29 cellular contexts compared by ENCODE assay signal in the genomic region with DNA sequence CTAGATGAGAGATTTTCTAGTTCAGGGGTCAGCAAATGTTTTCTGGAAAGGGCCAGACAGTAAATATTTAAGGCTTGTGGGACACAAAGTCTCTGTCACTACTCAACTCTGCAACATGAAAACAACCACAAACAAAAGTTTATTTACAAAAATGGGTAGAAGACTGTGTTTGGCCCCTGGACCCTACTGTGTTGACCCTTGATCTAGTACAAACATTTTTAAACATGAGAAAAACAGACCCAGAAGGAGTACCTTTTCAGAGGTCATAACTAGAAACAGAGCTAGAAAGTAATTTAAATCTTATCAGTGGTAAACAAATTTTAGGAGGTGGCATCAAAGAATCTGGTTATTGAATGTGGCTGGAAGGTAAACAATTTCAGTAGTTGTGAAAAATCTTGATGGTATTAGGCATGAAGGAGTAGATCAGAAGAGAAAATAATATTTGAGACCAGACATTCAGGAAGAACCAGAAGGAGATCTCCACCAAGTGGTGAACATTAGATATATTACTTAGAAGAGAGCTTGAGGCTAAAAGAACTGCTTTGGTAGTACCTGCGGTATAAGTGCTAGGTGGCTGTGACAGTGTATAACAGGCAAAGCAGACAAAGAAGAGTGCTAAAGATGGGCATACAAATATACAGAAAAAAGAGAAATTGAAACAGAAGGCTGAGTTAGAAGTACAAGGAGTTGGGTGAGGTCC.
DNase-seq lines count a peak whose midpoint lies in the region; ATAC-seq and TF ChIP-seq lines count a peak whose summit lies in the region.
"Had no signal": no experiment of that assay in that cellular context is flagged by ENCODE, and none has a peak within 500 bp of the region (broad histone marks: within the 10 kb centered on the region; RNA-seq: fewer than 3 reads in every experiment).

No MANE protein-coding gene starts in this region.

- H3K79me2 ChIP-seq in PC-3 (ENCODE audit: low read length) = no peaks in the 10 kb centered on the region

- no peak overlapping the region for H3K4me3 ChIP-seq in left ventricle myocardium inferior
- no peak overlapping the region for H3K4me3 ChIP-seq in heart left ventricle
- H3K4me3 ChIP-seq in PC-3 (ENCODE audit: low read length) = no peak overlapping the region
- H3K4me3 ChIP-seq in stomach = no peak overlapping the region
- H3K4me3 ChIP-seq: BLaER1, esophagus muscularis mucosa, GM23248, thoracic aorta had no signal

- H3K4me1 ChIP-seq in left ventricle myocardium inferior (peaks cover 4% of the 10 kb centered on the region), heart left ventricle (no peaks in the 10 kb centered on the region), PC-3 (ENCODE audit: insufficient read depth, low read length) (no peaks in the 10 kb centered on the region), stomach (no peaks in the 10 kb centered on the region)
- H3K4me1 ChIP-seq: BLaER1, Caco-2, esophagus muscularis mucosa had no signal

- TF ChIP-seq POLR2A in heart left ventricle (IDR thresholded peaks at IDR 0.05) (no peak), stomach (IDR thresholded peaks at IDR 0.05) (no peak)

- no peak overlapping the region for H3K4me2 ChIP-seq in PC-3 (ENCODE audit: low read length)
- H3K4me2 ChIP-seq: BLaER1 had no signal

- BruUV-seq in PC-3 (replicated peaks; lab: Mats Ljungman, UMichigan) = no TSS peak

- POLR2A ChIA-PET in PC-3 (lab: Charles Lee; ENCODE audit: unreplicated experiment) = no interaction called here

- H3F3A ChIP-seq in PC-3 (ENCODE audit: low read length, unreplicated experiment) = no peaks in the 10 kb centered on the region

- H3K27ac ChIP-seq in left ventricle myocardium inferior (replicated peaks) = no peak overlapping the region
- no peak overlapping the region for H3K27ac ChIP-seq in heart left ventricle
- no peak overlapping the region for H3K27ac ChIP-seq in PC-3 (ENCODE audit: low read length)
- H3K27ac ChIP-seq in stomach = no peak overlapping the region
- H3K27ac ChIP-seq: BLaER1, esophagus muscularis mucosa, GM23248, RWPE1, thoracic aorta had no signal

- ATAC-seq in heart left ventricle (no peak), PC-3 (peak; percentile 31; the same call in 1 of the 2 replicates), left lobe of liver (peak; percentile 85), GM21423 (IDR thresholded peaks at IDR 0.05; ENCODE audit: unreplicated experiment) (no peak)
- ATAC-seq: left colon; SK-N-SH treated with all-trans-retinoic acid at 6 μM for 48 hours; stimulated activated naive CD8-positive, alpha-beta T cell treated with anti-CD3 and anti-CD28 coated beads, Interleukin-15, Interleukin-2, amounts not matched to agents 100 U/mL and 50 U/mL, for 24 hours had no signal

- H3K27me3 ChIP-seq in left ventricle myocardium inferior (ENCODE audit: low read depth) (no peaks in the 10 kb centered on the region), heart left ventricle (no peaks in the 10 kb centered on the region), PC-3 (ENCODE audit: low read length) (no peaks in the 10 kb centered on the region), stomach (no peaks in the 10 kb centered on the region)
- H3K27me3 ChIP-seq: BLaER1, esophagus muscularis mucosa had no signal

- TF ChIP-seq EP300 in stomach (IDR thresholded peaks at IDR 0.05) = no peak

- H3K36me3 ChIP-seq in left ventricle myocardium inferior (peaks cover 15% of the 10 kb centered on the region), heart left ventricle (peaks cover 0 to 36% (median 14%) of the 10 kb centered on the region in 9 donors), PC-3 (ENCODE audit: low read depth, low read length) (peaks cover 9% of the 10 kb centered on the region; the same call in 1 of the 2 replicates), stomach (peaks cover 0 to 30% (median 21%) of the 10 kb centered on the region in 4 donors)
- H3K36me3 ChIP-seq: thoracic aorta had no signal

- DNase-seq in left ventricle myocardium inferior = no peak
- no peak for DNase-seq in heart left ventricle
- no peak for DNase-seq in PC-3
- DNase-seq in left lobe of liver (ENCODE audit: low spot score) = no peak
- DNase-seq in stomach = no peak
- DNase-seq in HCEC 1CT = no peak
- DNase-seq: activated CD4-positive, alpha-beta T cell treated with anti-CD3 and anti-CD28 coated beads, Interleukin-2, amount 10 ng/mL, durations not matched to agents 24 days and 14 days; activated gamma-delta T cell treated with Interleukin-2 at 50 U/mL for 16 hours; activated T-cell treated with anti-CD3 and anti-CD28 coated beads, Interleukin-2, amount 50 U/mL, for 1 hour; Caco-2; DMS79; foreskin melanocyte; GF-D8; GM23248; hippocampal formation; immature natural killer cell; left colon; mesendoderm; NCI-H2029 treated with DMSO at 0.1 percent for 48 hours; NCI-H2227 treated with DMSO at 0.1 percent for 48 hours; NCI-H69; stimulated activated naive CD8-positive, alpha-beta T cell treated with anti-CD3 and anti-CD28 coated beads, Interleukin-15, Interleukin-2, amounts not matched to agents 100 U/mL and 50 U/mL, for 24 hours; T-helper 9 cell had no signal

- no peaks in the 10 kb centered on the region for H3K9me2 ChIP-seq in PC-3 (replicated peaks; ENCODE audit: low read length)

- TF ChIP-seq CTCF in left ventricle myocardium inferior (IDR thresholded peaks at IDR 0.05; ENCODE audit: borderline replicate concordance) (peak; percentile 23), heart left ventricle (IDR thresholded peaks at IDR 0.05) (peak in 1 of 12 donors; percentile 9), PC-3 (conservative IDR thresholded peaks at IDR 0.05; ENCODE audit: low read depth, low read length) (peak; percentile 44; the same call in 1 of the 2 replicates), stomach (IDR thresholded peaks at IDR 0.05) (no peak)

- H2AFZ ChIP-seq in PC-3 (ENCODE audit: low read length) = no peak overlapping the region
- H2AFZ ChIP-seq: GM23248 had no signal

- intact Hi-C loops in left ventricle myocardium inferior (cut with micrococcal nuclease) (no loop called here), heart left ventricle (cut with DNase I) (loop anchor here in 1 of 10 donors (10.0 kb wide), 1 partner anchor 521 kb away; no protein-coding TSS in a partner anchor), PC-3 (cut with micrococcal nuclease) (no loop called here), stomach (cut with DNase I; ENCODE audit: low total_unique reads) (no loop called here)

- 91 to 100% (median 97%) methylated on average over 1 of the region's 1 CpG for WGBS in heart left ventricle, 4 donors
- WGBS in stomach, 5 donors = 92 to 100% (median 94%) methylated on average over 1 of the region's 1 CpG

- CTCF ChIA-PET in PC-3 (lab: Charles Lee) = interaction anchor here (0.6 to 0.7 kb wide), 2 partner anchors 300 to 320 kb away, joined by 3 to 7 read pairs; no protein-coding TSS in a partner anchor

- no peaks in the 10 kb centered on the region for H4K20me1 ChIP-seq in PC-3 (ENCODE audit: low read length)
- H4K20me1 ChIP-seq: BLaER1 had no signal

- no peak overlapping the region for H3K9ac ChIP-seq in PC-3 (ENCODE audit: low read length)
- H3K9ac ChIP-seq: BLaER1, GM23248 had no signal

- peaks cover 12% of the 10 kb centered on the region for H3K9me3 ChIP-seq in left ventricle myocardium inferior (replicated peaks)
- peaks cover 0 to 13% (median 1%) of the 10 kb centered on the region in 12 donors for H3K9me3 ChIP-seq in heart left ventricle
- H3K9me3 ChIP-seq in PC-3 (ENCODE audit: low read length) = no peaks in the 10 kb centered on the region
- H3K9me3 ChIP-seq in stomach = peaks cover 0 to 7% (median under 1%) of the 10 kb centered on the region in 4 donors
- H3K9me3 ChIP-seq: Caco-2, esophagus muscularis mucosa, thoracic aorta had no signal

Comparison
In these comparisons a context has a peak if more than half of its experiments do, and no peak if none do; other contexts are left out.
1. CTCF ChIP-seq: peak in left ventricle myocardium inferior (single experiment) and PC-3 (single experiment); none in stomach (0 of 7).
2. ATAC-seq: peak in PC-3 (single experiment) and left lobe of liver (single experiment); none in heart left ventricle (0 of 4) and GM21423 (single experiment).